ENCODE assay signal across 8 cellular contexts in the genomic region with DNA sequence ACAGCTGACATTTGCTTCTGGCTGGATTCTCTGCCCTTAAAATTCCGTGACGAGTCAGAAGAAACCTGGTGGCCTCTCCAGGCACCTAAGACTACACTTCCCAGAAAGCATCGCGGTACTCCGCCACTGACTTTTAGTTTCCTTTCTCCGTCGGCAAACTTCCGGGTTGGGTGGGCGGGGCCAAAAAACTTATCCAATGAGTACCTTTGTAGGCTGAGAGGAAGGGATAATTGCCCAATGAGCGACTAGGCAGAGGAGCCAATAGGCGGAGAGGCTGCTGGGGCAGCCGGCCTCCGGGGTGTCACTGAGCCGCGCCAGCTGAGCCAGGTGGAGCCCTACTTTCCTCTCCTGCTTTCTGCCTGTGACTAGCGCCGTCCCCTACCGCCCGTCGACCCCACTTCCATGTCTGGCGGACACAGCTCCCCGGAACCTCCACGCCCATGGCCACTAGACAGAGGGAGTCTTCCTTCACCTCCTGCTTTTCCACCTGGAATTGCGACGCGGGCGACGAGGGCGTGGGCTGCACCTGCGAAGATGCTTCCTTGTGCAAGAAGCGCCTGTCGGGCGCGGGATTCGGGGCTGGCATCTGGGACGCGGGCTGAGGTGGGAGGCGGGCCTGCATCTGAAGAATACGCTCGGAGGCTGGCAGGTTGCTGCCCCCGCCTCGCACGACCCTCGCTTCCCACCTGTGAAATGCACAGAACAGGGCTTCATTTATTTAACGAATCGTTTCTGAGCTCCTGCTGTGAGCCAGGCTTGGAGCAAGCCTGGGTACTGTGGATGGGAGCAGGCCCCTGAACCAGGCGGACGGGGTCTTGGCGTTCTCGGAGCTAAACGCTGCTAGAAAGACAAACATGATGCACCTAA. TPM values are rescaled to one million over a fixed set of nuclear protein-coding genes. Genes with fewer than 3 reads are reported as not detected.
DNase-seq lines count a peak whose midpoint lies in the region; ATAC-seq and TF ChIP-seq lines count a peak whose summit lies in the region.

No MANE protein-coding gene starts in this region.

- H3K36me3 ChIP-seq in H7 (replicated peaks; ENCODE audit: control insufficient read depth, insufficient read depth, low read length), result no peaks in the 10 kb centered on the region
- no peaks in the 10 kb centered on the region for H3K36me3 ChIP-seq in Loucy (ENCODE audit: insufficient read depth, low read length)
- no peaks in the 10 kb centered on the region for H3K36me3 ChIP-seq in RWPE2 (ENCODE audit: low read depth)

- TF ChIP-seq CTCF in Loucy (conservative IDR thresholded peaks at IDR 0.05; ENCODE audit: low read length), result no peak
- no peak for TF ChIP-seq CTCF in RWPE2 (IDR thresholded peaks at IDR 0.05; ENCODE audit: poor library complexity, severe bottlenecking)
- no peak for TF ChIP-seq CTCF in fibroblast of villous mesenchyme (IDR thresholded peaks at IDR 0.05; ENCODE audit: insufficient read depth, low read depth, low read length)
- TF ChIP-seq CTCF in nephron progenitor cell (IDR thresholded peaks at IDR 0.05), result no peak

- H2AFZ ChIP-seq in Loucy (ENCODE audit: low read length), result peak overlapping the region; percentile 93

- no peaks in the 10 kb centered on the region for H3K9me3 Mint-ChIP-seq in nephron progenitor cell
- H3K9me3 Mint-ChIP-seq in stimulated activated naive CD8-positive, alpha-beta T cell treated with anti-CD3 and anti-CD28 coated beads, Interleukin-15, Interleukin-2, amounts not matched to agents 100 ng/mL and 50 ng/mL, for 24 hours, result no peaks in the 10 kb centered on the region

- H3K36me3 Mint-ChIP-seq in nephron progenitor cell (ENCODE audit: low read depth), result no peaks in the 10 kb centered on the region
- peaks cover under 1% of the 10 kb centered on the region for H3K36me3 Mint-ChIP-seq in stimulated activated naive CD8-positive, alpha-beta T cell treated with anti-CD3 and anti-CD28 coated beads, Interleukin-15, Interleukin-2, amounts not matched to agents 100 ng/mL and 50 ng/mL, for 24 hours (ENCODE audit: low read depth)

- peak overlapping the region; percentile 97 for H3K4me3 Mint-ChIP-seq in nephron progenitor cell
- H3K4me3 Mint-ChIP-seq in stimulated activated naive CD8-positive, alpha-beta T cell treated with anti-CD3 and anti-CD28 coated beads, Interleukin-15, Interleukin-2, amounts not matched to agents 100 ng/mL and 50 ng/mL, for 24 hours, result peak overlapping the region; percentile 86

- H3K27ac Mint-ChIP-seq in nephron progenitor cell, result peak overlapping the region; percentile 81
- H3K27ac Mint-ChIP-seq in stimulated activated naive CD8-positive, alpha-beta T cell treated with anti-CD3 and anti-CD28 coated beads, Interleukin-15, Interleukin-2, amounts not matched to agents 100 ng/mL and 50 ng/mL, for 24 hours, result peak overlapping the region; percentile 98

- peak overlapping the region; percentile 88 for H3K4me2 ChIP-seq in Loucy (ENCODE audit: low read depth, low read length, poor library complexity, severe bottlenecking)

- no peaks in the 10 kb centered on the region for H3K9me2 ChIP-seq in Loucy (replicated peaks; ENCODE audit: low read depth, low read length)

- peak overlapping the region; percentile 75 for H3K9ac ChIP-seq in Loucy (ENCODE audit: low read depth, low read length, poor library complexity, severe bottlenecking)

- peak overlapping the region; percentile 75 for H3K4me3 ChIP-seq in H7 (ENCODE audit: insufficient read depth, low read depth, low read length)
- H3K4me3 ChIP-seq in Loucy (ENCODE audit: low read length, poor library complexity, severe bottlenecking), result peak overlapping the region; percentile 96
- H3K4me3 ChIP-seq in RWPE2 (ENCODE audit: severe bottlenecking), result peak overlapping the region; percentile 51
- H3K4me3 ChIP-seq in fibroblast of villous mesenchyme (ENCODE audit: low read depth, low read length), result peak overlapping the region; percentile 94

- H3K27me3 Mint-ChIP-seq in nephron progenitor cell (ENCODE audit: low read depth, poor library complexity), result peaks cover 19% of the 10 kb centered on the region
- H3K27me3 Mint-ChIP-seq in stimulated activated naive CD8-positive, alpha-beta T cell treated with anti-CD3 and anti-CD28 coated beads, Interleukin-15, Interleukin-2, amounts not matched to agents 100 ng/mL and 50 ng/mL, for 24 hours, result no peaks in the 10 kb centered on the region

- H3K4me1 Mint-ChIP-seq in nephron progenitor cell, result peaks cover 21% of the 10 kb centered on the region
- peaks cover 67% of the 10 kb centered on the region for H3K4me1 Mint-ChIP-seq in stimulated activated naive CD8-positive, alpha-beta T cell treated with anti-CD3 and anti-CD28 coated beads, Interleukin-15, Interleukin-2, amounts not matched to agents 100 ng/mL and 50 ng/mL, for 24 hours (ENCODE audit: low read depth)

- H3K4me1 ChIP-seq in Loucy (ENCODE audit: insufficient read depth, low read length, poor library complexity, severe bottlenecking) (peaks cover 7% of the 10 kb centered on the region), RWPE2 (ENCODE audit: insufficient read depth, poor library complexity, severe bottlenecking) (peaks cover 3% of the 10 kb centered on the region)

- no peak overlapping the region for H3K27ac ChIP-seq in RWPE2 (ENCODE audit: poor library complexity, severe bottlenecking)

- no peaks in the 10 kb centered on the region for H4K20me1 ChIP-seq in Loucy (ENCODE audit: insufficient read depth, low read length, poor library complexity, severe bottlenecking)

- peak; percentile 94 for DNase-seq in ELF-1 (ENCODE audit: low read depth, low spot score)
- peak; percentile 96 for DNase-seq in H7
- DNase-seq in RWPE2 (ENCODE audit: low spot score), result peak; percentile 89
- peak; percentile 96 for DNase-seq in activated effector memory CD4-positive, alpha-beta T cell treated with anti-CD3 and anti-CD28 coated beads, Interleukin-2, amount 50 U/mL, for 16 hours
- peak; percentile 97 for DNase-seq in fibroblast of villous mesenchyme (ENCODE audit: low read depth)
- DNase-seq in nephron progenitor cell, result peak; percentile 85

- H3K9me3 ChIP-seq in Loucy (ENCODE audit: insufficient read depth, low read depth, low read length) (no peaks in the 10 kb centered on the region), RWPE2 (ENCODE audit: severe bottlenecking) (no peaks in the 10 kb centered on the region)

- no peaks in the 10 kb centered on the region for H3K27me3 ChIP-seq in H7 (ENCODE audit: control insufficient read depth, insufficient read depth, low read length)
- no peaks in the 10 kb centered on the region for H3K27me3 ChIP-seq in Loucy (ENCODE audit: insufficient read depth, low read length, poor library complexity, severe bottlenecking)
- H3K27me3 ChIP-seq in RWPE2 (ENCODE audit: insufficient read depth, poor library complexity, severe bottlenecking), result no peaks in the 10 kb centered on the region

- H3K79me2 ChIP-seq in Loucy (ENCODE audit: insufficient read depth, low read length), result peaks cover 10% of the 10 kb centered on the region; the same call in 1 of the 2 replicates

- ATAC-seq in RWPE2 (ENCODE audit: low read depth), result peak; percentile 100

- H3F3A ChIP-seq in Loucy (ENCODE audit: low read depth), result 0 out of 2 replicates have a peak, but pooled peaks cover 3% of the 10 kb centered on the region

RNA-seq across cellular contexts. Expression of a gene that starts 16.5 kb away (rescaled TPM):
- 31.3 and 33.3 TPM in 2 replicates for total RNA-seq in H7 (2014; rRNA removed; shearing (Covaris generic))
- total RNA-seq in fibroblast of villous mesenchyme, result 32.5 and 36.7 TPM in 2 replicates
